In the genomic region with DNA sequence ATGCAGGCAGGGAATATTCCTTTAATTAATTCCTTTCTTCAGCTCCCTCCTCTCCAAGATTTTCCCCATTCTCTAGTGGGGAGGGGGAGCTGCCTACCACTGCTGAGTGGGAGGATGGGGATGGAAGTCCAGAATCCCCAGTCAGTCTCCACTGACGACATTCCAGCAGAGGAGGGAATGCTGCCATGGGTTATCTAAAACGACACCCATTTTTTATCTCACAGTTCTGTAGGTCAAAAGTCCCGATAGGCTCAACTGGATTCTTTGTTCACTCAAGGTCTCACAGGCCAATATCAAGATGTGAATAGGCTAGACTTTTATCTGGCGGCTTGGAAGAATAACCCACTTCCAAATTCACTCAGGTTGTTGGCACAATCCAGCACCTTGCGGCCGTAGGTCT, we compare ENCODE assay signal across 22 cellular contexts.
DNase-seq lines count a peak whose midpoint lies in the region; ATAC-seq, FAIRE-seq and TF ChIP-seq lines count a peak whose summit lies in the region.
"Had no signal": no experiment of that assay in that cellular context is flagged by ENCODE, and none has a peak within 500 bp of the region (broad histone marks: within the 10 kb centered on the region; RNA-seq: fewer than 3 reads in every experiment).

No MANE protein-coding gene starts in this region.

- no peak overlapping the region for H3K4me3 ChIP-seq in trophoblast cell (ENCODE audit: low read depth, low read length)
- H3K4me3 ChIP-seq: BLaER1, GM12878, HAP-1 had no signal

- no peak for DNase-seq in GM12892 (ENCODE audit: insufficient read length)
- no peak for DNase-seq in GM19239 (ENCODE audit: insufficient read length, low spot score)
- no peak for DNase-seq in left colon
- DNase-seq in trophoblast cell = peak; percentile 31 to 63
- DNase-seq in ACHN = no peak
- DNase-seq in amniotic stem cell (lab: John Stamatoyannopoulos, UW) = no peak
- DNase-seq: CD4-positive, CD25-positive, alpha-beta regulatory T cell; DMS 273 treated with DMSO at 0.1 percent for 48 hours; DMS79; EL; GDM1; GOT3; HFFc6 had no signal

- H3K18ac ChIP-seq in trophoblast cell (ENCODE audit: low read length) = no peak overlapping the region

- in situ Hi-C loops in ACHN (cut with HindIII; ENCODE audit: low pct_ligation_motif_present, low pct_unique_long_range_greater_than_20kb, low sequenced_read_pairs) = no loop called here

- H3K14ac ChIP-seq in trophoblast cell (ENCODE audit: low read length) = no peak overlapping the region

- H3K36me3 ChIP-seq in trophoblast cell (ENCODE audit: control insufficient read depth in 1 of 2, insufficient read depth in 2 of 2, low read length in 2 of 2) = no peaks in the 10 kb centered on the region
- H3K36me3 ChIP-seq: HAP-1 had no signal

- intact Hi-C loops in left colon (cut with DNase I, micrococcal nuclease) = no loop called here

- no peak overlapping the region for H2BK5ac ChIP-seq in trophoblast cell (ENCODE audit: low read depth, low read length, poor library complexity)

- H3K79me2 ChIP-seq in trophoblast cell (ENCODE audit: control insufficient read depth, insufficient read depth, low read length, poor library complexity) = no peaks in the 10 kb centered on the region

- peak; percentile 51 for ATAC-seq in left colon
- no peak for ATAC-seq in HG02973 (IDR thresholded peaks at IDR 0.05; ENCODE audit: unreplicated experiment)
- no peak for ATAC-seq in GM18502 (IDR thresholded peaks at IDR 0.05; ENCODE audit: poor library complexity, unreplicated experiment)
- ATAC-seq: CD8-positive, alpha-beta T cell had no signal

- H3K27ac ChIP-seq in trophoblast cell (ENCODE audit: low read depth, low read length) = no peak overlapping the region
- H3K27ac ChIP-seq: BLaER1, C4-2B had no signal

- no peaks in the 10 kb centered on the region for H3K9me3 ChIP-seq in trophoblast cell (ENCODE audit: insufficient read depth, low read depth, low read length)
- H3K9me3 ChIP-seq: HAP-1 had no signal

- no peak overlapping the region for H2AFZ ChIP-seq in trophoblast cell (ENCODE audit: insufficient read depth, low read length, poor library complexity)

- H3K9ac ChIP-seq in trophoblast cell (ENCODE audit: low read length) = no peak overlapping the region
- H3K9ac ChIP-seq: BLaER1 had no signal

- no peak overlapping the region for H3K4me2 ChIP-seq in trophoblast cell (ENCODE audit: low read length)
- H3K4me2 ChIP-seq: BLaER1 had no signal

- H4K91ac ChIP-seq in trophoblast cell (ENCODE audit: low read depth, low read length) = no peak overlapping the region

- H3K23ac ChIP-seq in trophoblast cell (ENCODE audit: low read length) = no peak overlapping the region

- H3K4ac ChIP-seq in trophoblast cell (ENCODE audit: low read depth, low read length) = no peak overlapping the region

- H4K8ac ChIP-seq in trophoblast cell (ENCODE audit: low read depth, low read length) = no peak overlapping the region

- H2BK12ac ChIP-seq in trophoblast cell (ENCODE audit: low read length) = no peak overlapping the region

- peaks cover 2% of the 10 kb centered on the region for H3K79me1 ChIP-seq in trophoblast cell (ENCODE audit: low read length)

- no peak for TF ChIP-seq POLR2A in GM12892 (IDR thresholded peaks at IDR 0.05; ENCODE audit: low read depth, low read length)

- H2AK5ac ChIP-seq in trophoblast cell (ENCODE audit: low read length) = no peak overlapping the region

- no peaks in the 10 kb centered on the region for H3K27me3 ChIP-seq in trophoblast cell (ENCODE audit: insufficient read depth, low read length)
- H3K27me3 ChIP-seq: BLaER1 had no signal

- no peak overlapping the region for H2BK120ac ChIP-seq in trophoblast cell (ENCODE audit: insufficient read depth, low read length, poor library complexity)

- no CpG with 5 or more reads among the region's 6 CpGs for WGBS in trophoblast cell (ENCODE audit: extremely low coverage, insufficient coverage, insufficient read length)

- H4K12ac ChIP-seq in trophoblast cell (ENCODE audit: low read depth, low read length) = no peak overlapping the region

- FAIRE-seq in GM12892 (lab: Jason Lieb, UNC) = peak; percentile 51
- peak; percentile 39 for FAIRE-seq in GM19239 (lab: Jason Lieb, UNC)
- FAIRE-seq: D721Med, GM12878, H54 had no signal

- H3K4me1 ChIP-seq in trophoblast cell (ENCODE audit: control insufficient read depth in 1 of 2, insufficient read depth in 2 of 2, low read length in 2 of 2) = peaks cover 11 to 12% of the 10 kb centered on the region in 2 experiments

Comparison
In these comparisons a context has a peak if more than half of its experiments do, and no peak if none do; other contexts are left out.
1. DNase-seq: peak in trophoblast cell (2 of 2); none in GM12892 (single experiment), GM19239 (single experiment), left colon (0 of 2), ACHN (single experiment) and amniotic stem cell (single experiment).